2 cellular contexts compared by ENCODE assay signal in the genomic region with DNA sequence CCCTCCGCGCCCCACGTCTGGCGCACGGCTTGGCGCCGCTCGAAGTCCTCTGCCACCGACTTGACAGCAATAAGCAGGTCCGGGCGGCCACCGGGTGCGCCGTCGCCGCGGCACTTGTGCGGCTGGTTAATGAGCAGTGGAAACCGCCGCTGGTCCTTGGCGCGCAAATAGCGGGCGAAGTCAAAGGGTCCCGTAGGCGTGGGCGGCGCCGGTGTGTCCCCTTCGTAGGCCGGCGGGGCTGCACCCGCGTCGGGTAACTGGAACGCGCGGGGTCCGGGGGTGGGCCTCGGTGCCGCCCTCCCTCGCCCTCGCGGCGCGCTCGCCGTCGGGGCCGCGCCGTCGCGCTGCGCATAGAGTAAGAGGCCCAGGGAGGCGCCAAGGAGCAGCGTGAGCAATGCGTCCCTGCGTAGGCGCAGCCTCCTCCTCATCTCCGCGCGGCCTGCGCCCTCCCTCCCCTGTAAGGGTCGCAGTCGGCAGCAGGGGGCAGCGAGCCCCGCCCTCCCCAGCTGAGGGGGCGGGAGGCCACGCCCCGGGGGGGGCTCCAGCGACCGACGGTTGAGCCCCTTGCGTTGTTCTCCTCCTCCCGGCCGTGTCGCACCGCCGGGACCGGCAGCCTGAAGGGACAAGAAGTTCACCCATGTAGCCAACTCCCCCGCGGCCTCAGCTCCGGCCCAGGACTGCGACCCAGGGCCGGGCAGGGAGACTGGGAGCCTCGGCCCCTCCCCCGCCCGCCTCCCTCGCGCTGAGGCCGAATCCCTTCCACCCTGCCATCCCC.
TF ChIP-seq lines count a peak whose summit lies in the region.

No MANE protein-coding gene starts in this region.

TF ChIP-seq in WTC11, 78 proteins besides CTCF, POLR2A, EP300 and RAD21 (continues in another document):
- TF ChIP-seq, protein P1, sequence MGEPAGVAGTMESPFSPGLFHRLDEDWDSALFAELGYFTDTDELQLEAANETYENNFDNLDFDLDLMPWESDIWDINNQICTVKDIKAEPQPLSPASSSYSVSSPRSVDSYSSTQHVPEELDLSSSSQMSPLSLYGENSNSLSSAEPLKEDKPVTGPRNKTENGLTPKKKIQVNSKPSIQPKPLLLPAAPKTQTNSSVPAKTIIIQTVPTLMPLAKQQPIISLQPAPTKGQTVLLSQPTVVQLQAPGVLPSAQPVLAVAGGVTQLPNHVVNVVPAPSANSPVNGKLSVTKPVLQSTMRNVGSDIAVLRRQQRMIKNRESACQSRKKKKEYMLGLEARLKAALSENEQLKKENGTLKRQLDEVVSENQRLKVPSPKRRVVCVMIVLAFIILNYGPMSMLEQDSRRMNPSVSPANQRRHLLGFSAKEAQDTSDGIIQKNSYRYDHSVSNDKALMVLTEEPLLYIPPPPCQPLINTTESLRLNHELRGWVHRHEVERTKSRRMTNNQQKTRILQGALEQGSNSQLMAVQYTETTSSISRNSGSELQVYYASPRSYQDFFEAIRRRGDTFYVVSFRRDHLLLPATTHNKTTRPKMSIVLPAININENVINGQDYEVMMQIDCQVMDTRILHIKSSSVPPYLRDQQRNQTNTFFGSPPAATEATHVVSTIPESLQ (CRISPR knock-in tag; IDR thresholded peaks at IDR 0.05), result no peak
- TF ChIP-seq CBFB (CRISPR knock-in tag; IDR thresholded peaks at IDR 0.05; ENCODE audit: low read depth), result 0 out of 2 replicates have a peak, but pooled peaks have one; percentile 69
- no peak for TF ChIP-seq FOXK1 (CRISPR knock-in tag; IDR thresholded peaks at IDR 0.05)
- no peak for TF ChIP-seq TCF7 (CRISPR knock-in tag; IDR thresholded peaks at IDR 0.05; ENCODE audit: low read depth)
- TF ChIP-seq ZNF138 (CRISPR knock-in tag; conservative IDR thresholded peaks at IDR 0.05), result 0 out of 2 replicates have a peak, but pooled peaks have one; percentile 55
- TF ChIP-seq ETV6 (CRISPR knock-in tag; IDR thresholded peaks at IDR 0.05), result peak; percentile 69; the same call in 1 of the 2 replicates
- TF ChIP-seq, protein P2, sequence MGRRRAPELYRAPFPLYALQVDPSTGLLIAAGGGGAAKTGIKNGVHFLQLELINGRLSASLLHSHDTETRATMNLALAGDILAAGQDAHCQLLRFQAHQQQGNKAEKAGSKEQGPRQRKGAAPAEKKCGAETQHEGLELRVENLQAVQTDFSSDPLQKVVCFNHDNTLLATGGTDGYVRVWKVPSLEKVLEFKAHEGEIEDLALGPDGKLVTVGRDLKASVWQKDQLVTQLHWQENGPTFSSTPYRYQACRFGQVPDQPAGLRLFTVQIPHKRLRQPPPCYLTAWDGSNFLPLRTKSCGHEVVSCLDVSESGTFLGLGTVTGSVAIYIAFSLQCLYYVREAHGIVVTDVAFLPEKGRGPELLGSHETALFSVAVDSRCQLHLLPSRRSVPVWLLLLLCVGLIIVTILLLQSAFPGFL (CRISPR knock-in tag; IDR thresholded peaks at IDR 0.05; ENCODE audit: borderline replicate concordance), result no peak
- TF ChIP-seq FOXP1 (CRISPR knock-in tag; IDR thresholded peaks at IDR 0.05; ENCODE audit: borderline replicate concordance), result peak; percentile 92
- TF ChIP-seq, protein P3, sequence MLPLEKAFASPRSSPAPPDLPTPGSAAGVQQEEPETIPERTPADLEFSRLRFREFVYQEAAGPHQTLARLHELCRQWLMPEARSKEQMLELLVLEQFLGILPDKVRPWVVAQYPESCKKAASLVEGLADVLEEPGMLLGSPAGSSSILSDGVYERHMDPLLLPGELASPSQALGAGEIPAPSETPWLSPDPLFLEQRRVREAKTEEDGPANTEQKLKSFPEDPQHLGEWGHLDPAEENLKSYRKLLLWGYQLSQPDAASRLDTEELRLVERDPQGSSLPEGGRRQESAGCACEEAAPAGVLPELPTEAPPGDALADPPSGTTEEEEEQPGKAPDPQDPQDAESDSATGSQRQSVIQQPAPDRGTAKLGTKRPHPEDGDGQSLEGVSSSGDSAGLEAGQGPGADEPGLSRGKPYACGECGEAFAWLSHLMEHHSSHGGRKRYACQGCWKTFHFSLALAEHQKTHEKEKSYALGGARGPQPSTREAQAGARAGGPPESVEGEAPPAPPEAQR (CRISPR knock-in tag; IDR thresholded peaks at IDR 0.05), result no peak
- TF ChIP-seq, protein P4, sequence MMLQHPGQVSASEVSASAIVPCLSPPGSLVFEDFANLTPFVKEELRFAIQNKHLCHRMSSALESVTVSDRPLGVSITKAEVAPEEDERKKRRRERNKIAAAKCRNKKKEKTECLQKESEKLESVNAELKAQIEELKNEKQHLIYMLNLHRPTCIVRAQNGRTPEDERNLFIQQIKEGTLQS (CRISPR knock-in tag; conservative IDR thresholded peaks at IDR 0.05), result no peak
- TF ChIP-seq ZNF416 (CRISPR knock-in tag; IDR thresholded peaks at IDR 0.05), result peak; percentile 63; the same call in 1 of the 2 replicates
- no peak for TF ChIP-seq GTF2I (CRISPR knock-in tag; conservative IDR thresholded peaks at IDR 0.05)
- TF ChIP-seq EMX1 (CRISPR knock-in tag; IDR thresholded peaks at IDR 0.05), result peak; percentile 18; the same call in 1 of the 2 replicates
- TF ChIP-seq, protein P5, sequence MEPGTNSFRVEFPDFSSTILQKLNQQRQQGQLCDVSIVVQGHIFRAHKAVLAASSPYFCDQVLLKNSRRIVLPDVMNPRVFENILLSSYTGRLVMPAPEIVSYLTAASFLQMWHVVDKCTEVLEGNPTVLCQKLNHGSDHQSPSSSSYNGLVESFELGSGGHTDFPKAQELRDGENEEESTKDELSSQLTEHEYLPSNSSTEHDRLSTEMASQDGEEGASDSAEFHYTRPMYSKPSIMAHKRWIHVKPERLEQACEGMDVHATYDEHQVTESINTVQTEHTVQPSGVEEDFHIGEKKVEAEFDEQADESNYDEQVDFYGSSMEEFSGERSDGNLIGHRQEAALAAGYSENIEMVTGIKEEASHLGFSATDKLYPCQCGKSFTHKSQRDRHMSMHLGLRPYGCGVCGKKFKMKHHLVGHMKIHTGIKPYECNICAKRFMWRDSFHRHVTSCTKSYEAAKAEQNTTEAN (CRISPR knock-in tag; IDR thresholded peaks at IDR 0.05), result no peak; the same call in 1 of the 2 replicates
- peak; percentile 50 for TF ChIP-seq SP1 (CRISPR knock-in tag; conservative IDR thresholded peaks at IDR 0.05)
- TF ChIP-seq TEAD4 (CRISPR knock-in tag; IDR thresholded peaks at IDR 0.05), result no peak
- TF ChIP-seq, protein P6, sequence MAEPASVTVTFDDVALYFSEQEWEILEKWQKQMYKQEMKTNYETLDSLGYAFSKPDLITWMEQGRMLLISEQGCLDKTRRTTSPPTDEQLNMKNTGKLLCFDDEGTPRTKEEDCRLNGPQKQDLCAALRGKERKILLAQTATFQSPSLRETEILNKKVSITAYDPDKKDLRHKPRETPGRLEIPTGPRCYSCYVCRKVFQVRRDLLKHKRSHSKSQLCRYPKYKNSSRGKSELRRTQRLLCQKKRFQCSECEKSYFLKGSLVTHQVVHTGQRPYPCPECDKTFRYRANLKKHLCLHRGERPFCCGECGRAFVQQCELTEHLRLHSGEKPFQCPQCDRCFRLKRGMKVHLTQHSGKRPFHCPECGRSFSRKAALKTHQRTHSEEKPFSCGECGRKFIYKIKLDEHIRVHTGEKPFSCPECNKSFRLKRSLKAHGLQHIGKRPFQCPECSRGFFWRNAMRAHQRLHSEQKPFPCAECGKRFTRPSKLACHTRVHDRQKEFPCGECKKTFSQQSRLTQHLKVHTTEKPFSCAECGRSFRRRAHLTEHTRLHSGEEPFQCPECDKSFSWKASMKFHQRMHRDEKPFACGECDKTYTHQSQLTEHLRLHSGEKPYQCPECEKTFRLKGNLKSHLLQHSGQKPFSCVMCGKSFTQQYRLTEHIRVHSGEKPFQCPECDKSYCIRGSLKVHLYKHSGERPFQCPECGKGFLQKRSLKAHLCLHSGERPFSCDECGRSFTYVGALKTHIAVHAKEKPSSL (CRISPR knock-in tag; conservative IDR thresholded peaks at IDR 0.05), result no peak
- 0 out of 2 replicates have a peak, but pooled peaks have one; percentile 64 for TF ChIP-seq ELF4 (CRISPR knock-in tag; IDR thresholded peaks at IDR 0.05; ENCODE audit: low read depth)
- TF ChIP-seq ZNF232 (CRISPR knock-in tag; IDR thresholded peaks at IDR 0.05), result peak; percentile 53; the same call in 1 of the 2 replicates
- 0 out of 2 replicates have a peak, but pooled peaks have one; percentile 23 for TF ChIP-seq JUN (CRISPR knock-in tag; IDR thresholded peaks at IDR 0.05)

TF ChIP-seq in endothelial cell of umbilical vein, 7 proteins besides CTCF, POLR2A, EP300 and RAD21:
- TF ChIP-seq EZH2 (IDR thresholded peaks at IDR 0.05; ENCODE audit: borderline replicate concordance, low read depth, low read length, severe bottlenecking), result no peak
- TF ChIP-seq MYC (IDR thresholded peaks at IDR 0.05; ENCODE audit: low read depth, low read length), result no peak
- peak; percentile 46 for TF ChIP-seq POLR2AphosphoS5 (IDR thresholded peaks at IDR 0.05; ENCODE audit: insufficient read depth, low read depth, low read length)
- TF ChIP-seq, protein P7, sequence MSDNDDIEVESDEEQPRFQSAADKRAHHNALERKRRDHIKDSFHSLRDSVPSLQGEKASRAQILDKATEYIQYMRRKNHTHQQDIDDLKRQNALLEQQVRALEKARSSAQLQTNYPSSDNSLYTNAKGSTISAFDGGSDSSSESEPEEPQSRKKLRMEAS (IDR thresholded peaks at IDR 0.05; ENCODE audit: insufficient read depth, insufficient read length), result no peak
- TF ChIP-seq GATA2 (IDR thresholded peaks at IDR 0.05; ENCODE audit: insufficient read depth, insufficient read length, low read depth, low read length), result no peak
- TF ChIP-seq FOS (IDR thresholded peaks at IDR 0.05; ENCODE audit: borderline replicate concordance, insufficient read depth, low read length), result no peak
- no peak for TF ChIP-seq JUN (IDR thresholded peaks at IDR 0.05; ENCODE audit: borderline replicate concordance, insufficient read depth, insufficient read length, low read depth)
